13 cellular contexts compared by ENCODE assay signal in the genomic region with DNA sequence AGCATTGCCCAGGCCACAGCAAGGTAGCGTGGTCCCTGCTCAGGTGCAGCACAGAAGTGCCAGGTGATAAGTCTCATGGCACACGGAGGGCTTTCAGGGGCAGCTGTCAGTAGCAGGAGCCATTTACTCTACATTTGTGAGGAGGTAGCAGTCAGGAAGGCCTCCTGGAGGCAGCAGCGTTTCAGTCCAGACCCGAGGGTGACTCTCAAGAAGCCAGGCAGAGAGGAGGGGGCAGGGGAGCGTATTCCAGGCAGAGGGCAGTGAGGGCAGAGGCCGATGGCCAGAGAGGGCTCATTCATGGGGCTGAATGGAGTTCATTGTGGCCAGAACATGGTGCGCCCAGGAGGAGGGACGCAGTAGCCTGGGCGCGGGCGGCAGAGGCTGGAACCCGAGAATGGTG. TPM values are rescaled to one million over a fixed set of nuclear protein-coding genes. Genes with fewer than 3 reads are reported as not detected.
DNase-seq lines count a peak whose midpoint lies in the region; ATAC-seq, FAIRE-seq and TF ChIP-seq lines count a peak whose summit lies in the region.
"Had no signal": no experiment of that assay in that cellular context is flagged by ENCODE, and none has a peak within 500 bp of the region (broad histone marks: within the 10 kb centered on the region; RNA-seq: fewer than 3 reads in every experiment).

No MANE protein-coding gene starts in this region.

- H3K9me3 ChIP-seq in pancreas (no peaks in the 10 kb centered on the region), lower lobe of right lung (no peaks in the 10 kb centered on the region)
- H3K9me3 ChIP-seq in naive thymus-derived CD4-positive, alpha-beta T cell (ENCODE audit: control insufficient read depth in 2 of 3, low read length in 3 of 3): no peaks in the 10 kb centered on the region

- H3K4me3 Mint-ChIP-seq in naive thymus-derived CD4-positive, alpha-beta T cell: no peak overlapping the region

- no peak overlapping the region for H3K4me2 ChIP-seq in mesendoderm (ENCODE audit: low read length)
- H3K4me2 ChIP-seq: BLaER1 treated with 17β-estradiol and CSF1 and Interleukin-3, amounts not matched to agents 10 nM and 100 nM had no signal

- H3K79me1 ChIP-seq in mesendoderm (ENCODE audit: low read length): peaks cover 13% of the 10 kb centered on the region

- H2AK5ac ChIP-seq in mesendoderm (ENCODE audit: low read length): no peak overlapping the region

- H3K27ac ChIP-seq in angular gyrus (ENCODE audit: low read depth, low read length) (peak overlapping the region; percentile 97), pancreas (peak overlapping the region; percentile 26 to 59 (median 46)), temporal lobe (ENCODE audit: low read depth, low read length) (peak overlapping the region; percentile 97), mesendoderm (ENCODE audit: low read depth, low read length) (no peak overlapping the region), lower lobe of right lung (no peak overlapping the region)
- no peak overlapping the region for H3K27ac ChIP-seq in naive thymus-derived CD4-positive, alpha-beta T cell (ENCODE audit: low read depth, low read length)
- H3K27ac ChIP-seq: BLaER1 treated with 17β-estradiol and CSF1 and Interleukin-3, amounts not matched to agents 10 nM and 100 nM had no signal

- H3K4me3 ChIP-seq in pancreas (no peak overlapping the region), mesendoderm (ENCODE audit: low read length) (no peak overlapping the region), lower lobe of right lung (no peak overlapping the region)
- no peak overlapping the region for H3K4me3 ChIP-seq in naive thymus-derived CD4-positive, alpha-beta T cell (ENCODE audit: low read length)
- H3K4me3 ChIP-seq: BLaER1 treated with 17β-estradiol and CSF1 and Interleukin-3, amounts not matched to agents 10 nM and 100 nM had no signal

- FAIRE-seq in pancreas (lab: Jason Lieb, UNC): no peak

- H3K56ac ChIP-seq in mesendoderm (ENCODE audit: low read length): no peak overlapping the region

- no peak overlapping the region for H3K23ac ChIP-seq in mesendoderm (ENCODE audit: low read length)

- H3K79me2 ChIP-seq in mesendoderm (ENCODE audit: control insufficient read depth, insufficient read depth, low read length): peaks cover 10% of the 10 kb centered on the region

- POLR2A ChIA-PET in naive thymus-derived CD4-positive, alpha-beta T cell (lab: Charles Lee): interaction anchor here (0.6 kb wide), 1 partner anchor 371 kb away, joined by 3 read pairs; no protein-coding TSS in a partner anchor

- H3K27me3 Mint-ChIP-seq in naive thymus-derived CD4-positive, alpha-beta T cell: no peaks in the 10 kb centered on the region

- H3K9ac ChIP-seq in mesendoderm (ENCODE audit: low read length): no peak overlapping the region

- DNase-seq in hippocampal formation (lab: John Stamatoyannopoulos, UW): peak; percentile 86
- DNase-seq in pancreas: peak in 1 of 6 donors; percentile 20
- no peak for DNase-seq in mesendoderm
- DNase-seq in lower lobe of right lung: no peak
- DNase-seq in naive thymus-derived CD4-positive, alpha-beta T cell: no peak
- DNase-seq: DMS153, mammary epithelial cell, NCI-H1105 treated with DMSO at 0.1 percent for 48 hours, NCI-H2171 treated with DMSO at 0.1 percent for 48 hours, SW 1271 had no signal

- no peak overlapping the region for H2BK120ac ChIP-seq in mesendoderm (ENCODE audit: low read depth, low read length)

- ATAC-seq in pancreas (no peak), lower lobe of right lung (no peak)
- no peak for ATAC-seq in naive thymus-derived CD4-positive, alpha-beta T cell

- no peak overlapping the region for H4K8ac ChIP-seq in mesendoderm (ENCODE audit: low read depth, low read length)

- peak overlapping the region in 2 of 9 donors; percentile 31 to 48 for H3K27ac Mint-ChIP-seq in naive thymus-derived CD4-positive, alpha-beta T cell

- H3K36me3 ChIP-seq in pancreas: peaks cover 0 to 9% (median 2%) of the 10 kb centered on the region in 3 donors
- peaks cover 2% of the 10 kb centered on the region for H3K36me3 ChIP-seq in mesendoderm (ENCODE audit: control insufficient read depth, insufficient read depth, low read length)
- peaks cover 49% of the 10 kb centered on the region for H3K36me3 ChIP-seq in lower lobe of right lung
- peaks cover 0 to 72% (median 0%) of the 10 kb centered on the region in 3 experiments for H3K36me3 ChIP-seq in naive thymus-derived CD4-positive, alpha-beta T cell (ENCODE audit: control insufficient read depth in 2 of 3, insufficient read depth in 3 of 3, low read length in 3 of 3)

- TF ChIP-seq CTCF in pancreas (IDR thresholded peaks at IDR 0.05) (no peak), lower lobe of right lung (IDR thresholded peaks at IDR 0.05) (no peak)

- H3K18ac ChIP-seq in mesendoderm (ENCODE audit: low read length): no peak overlapping the region

- no peak overlapping the region for H3K4ac ChIP-seq in mesendoderm (ENCODE audit: low read depth, low read length)

- CTCF ChIA-PET in naive thymus-derived CD4-positive, alpha-beta T cell (lab: Charles Lee): no interaction called here

- no peak overlapping the region for H2BK15ac ChIP-seq in mesendoderm (replicated peaks; ENCODE audit: low read depth)

- H2BK5ac ChIP-seq in mesendoderm (ENCODE audit: low read length): no peak overlapping the region

- H3K36me3 Mint-ChIP-seq in naive thymus-derived CD4-positive, alpha-beta T cell: peaks cover 0 to 10% (median 3%) of the 10 kb centered on the region in 5 donors

- H3K27me3 ChIP-seq in pancreas (no peaks in the 10 kb centered on the region), mesendoderm (ENCODE audit: insufficient read depth, low read length, poor library complexity) (no peaks in the 10 kb centered on the region), lower lobe of right lung (ENCODE audit: low read depth) (no peaks in the 10 kb centered on the region)
- no peaks in the 10 kb centered on the region for H3K27me3 ChIP-seq in naive thymus-derived CD4-positive, alpha-beta T cell (ENCODE audit: control insufficient read depth in 2 of 2, insufficient read depth in 2 of 2, low read length in 2 of 2)
- H3K27me3 ChIP-seq: BLaER1 treated with 17β-estradiol and CSF1 and Interleukin-3, amounts not matched to agents 10 nM and 100 nM had no signal

- intact Hi-C loops in pancreas (cut with DNase I) (loop anchor here in 1 of 3 donors (5.0 kb wide), 1 partner anchor 36 kb away; no protein-coding TSS in a partner anchor), lower lobe of right lung (cut with DNase I) (no loop called here)
- intact Hi-C loops in naive thymus-derived CD4-positive, alpha-beta T cell (cut with micrococcal nuclease): no loop called here

- H3K4me1 Mint-ChIP-seq in naive thymus-derived CD4-positive, alpha-beta T cell: peaks cover 3 to 44% (median 21%) of the 10 kb centered on the region in 7 donors

- H3K4me1 ChIP-seq in pancreas: peaks cover 22 to 42% (median 39%) of the 10 kb centered on the region in 3 donors
- H3K4me1 ChIP-seq in mesendoderm (ENCODE audit: control insufficient read depth, low read depth, low read length): no peaks in the 10 kb centered on the region
- H3K4me1 ChIP-seq in lower lobe of right lung: peaks cover 12% of the 10 kb centered on the region
- H3K4me1 ChIP-seq in naive thymus-derived CD4-positive, alpha-beta T cell (ENCODE audit: control insufficient read depth in 2 of 2, insufficient read depth in 2 of 2, low read length in 2 of 2): peaks cover 0 to 7% of the 10 kb centered on the region in 2 donors

- WGBS in pancreas, 2 donors: 80 to 86% methylated on average over 11 to 12 of the region's 12 CpGs
- no CpG with 5 or more reads among the region's 12 CpGs for WGBS in mesendoderm (ENCODE audit: extremely low coverage, insufficient coverage, low lambda C conversion rate)

- H4K5ac ChIP-seq in mesendoderm (ENCODE audit: low read length): no peak overlapping the region

- H3K9me3 Mint-ChIP-seq in naive thymus-derived CD4-positive, alpha-beta T cell: no peaks in the 10 kb centered on the region

RNA-seq across cellular contexts. Expression of gene PIAS4, which starts 8.9 kb away (rescaled TPM):
- total RNA-seq in pancreas: 10 to 100 TPM; 13.4 to 25.3 (median 16.1) TPM
- polyA plus RNA-seq in pancreas: 10 to 100 TPM; 12.8 to 14.8 TPM
- total RNA-seq in temporal lobe: 12.8 TPM
- polyA plus RNA-seq in mesendoderm (2013, experiment 1 of 2): 63.4 TPM
- polyA plus RNA-seq in mesendoderm (2013, experiment 2 of 2): 63.3 TPM
- 27.6 TPM for total RNA-seq in lower lobe of right lung
- 10 to 100 TPM; 23.9 to 40.6 (median 28.8) TPM for total RNA-seq in naive thymus-derived CD4-positive, alpha-beta T cell
- 1 to 10 TPM; 3.9 to 6.8 TPM for polyA plus RNA-seq in naive thymus-derived CD4-positive, alpha-beta T cell

RNA-seq across cellular contexts. Expression of gene EEF2, which starts 31.2 kb away (rescaled TPM):
- total RNA-seq in pancreas: 1,000 to 10,000 TPM; 2,199 to 4,238 (median 2,879) TPM
- 1,000 to 10,000 TPM in 1 of 2 donors, 100 to 1,000 TPM in 1; 545 to 1,088 TPM for polyA plus RNA-seq in pancreas
- total RNA-seq in temporal lobe: 1,871 TPM
- 1,945 TPM for polyA plus RNA-seq in mesendoderm (2013, experiment 1 of 2)
- 1,914 TPM for polyA plus RNA-seq in mesendoderm (2013, experiment 2 of 2)
- total RNA-seq in lower lobe of right lung: 1,984 TPM
- 1,000 to 10,000 TPM; 1,791 to 2,674 (median 2,346) TPM for total RNA-seq in naive thymus-derived CD4-positive, alpha-beta T cell
- polyA plus RNA-seq in naive thymus-derived CD4-positive, alpha-beta T cell: 100 to 1,000 TPM; 611 to 634 TPM

RNA-seq across cellular contexts. Expression of gene DAPK3, which starts 45.6 kb away (rescaled TPM):
- total RNA-seq in pancreas (10 to 100 TPM; 20.6 to 40.1 (median 27.4) TPM), temporal lobe (48.7 TPM), lower lobe of right lung (50.5 TPM)
- polyA plus RNA-seq in pancreas: 10 to 100 TPM; 50.6 to 61.4 TPM
- polyA plus RNA-seq in mesendoderm (2013, experiment 1 of 2): 96.8 TPM
- polyA plus RNA-seq in mesendoderm (2013, experiment 2 of 2): 100 TPM
- 10 to 100 TPM; 24.7 to 40.3 (median 33.9) TPM for total RNA-seq in naive thymus-derived CD4-positive, alpha-beta T cell
- polyA plus RNA-seq in naive thymus-derived CD4-positive, alpha-beta T cell: 10 to 100 TPM; 18.2 to 35.4 TPM

RNA-seq across cellular contexts. Expression of gene ZBTB7A, which starts 50.2 kb away (rescaled TPM):
- total RNA-seq in pancreas (10 to 100 TPM; 10.9 to 25.0 (median 15.6) TPM), temporal lobe (2.7 TPM), lower lobe of right lung (51.9 TPM)
- polyA plus RNA-seq in pancreas: 1 to 10 TPM; 6.1 to 9.3 TPM
- polyA plus RNA-seq in mesendoderm (2013, experiment 1 of 2): 8.8 TPM
- 8.8 TPM for polyA plus RNA-seq in mesendoderm (2013, experiment 2 of 2)
- 10 to 100 TPM; 47.4 to 76.0 (median 52.0) TPM for total RNA-seq in naive thymus-derived CD4-positive, alpha-beta T cell
- polyA plus RNA-seq in naive thymus-derived CD4-positive, alpha-beta T cell: 10 to 100 TPM; 15.3 to 45.0 TPM

Comparison
In these comparisons a context has a peak if more than half of its experiments do, and no peak if none do; other contexts are left out.
1. H3K27ac ChIP-seq: peak in angular gyrus (single experiment), pancreas (4 of 4) and temporal lobe (single experiment); none in mesendoderm (single experiment), lower lobe of right lung (single experiment) and naive thymus-derived CD4-positive, alpha-beta T cell (single experiment).
2. DNase-seq: peak in hippocampal formation (2 of 2); none in mesendoderm (single experiment), lower lobe of right lung (single experiment) and naive thymus-derived CD4-positive, alpha-beta T cell (0 of 9).